ENCODE assay signal across 26 cellular contexts in the genomic region with DNA sequence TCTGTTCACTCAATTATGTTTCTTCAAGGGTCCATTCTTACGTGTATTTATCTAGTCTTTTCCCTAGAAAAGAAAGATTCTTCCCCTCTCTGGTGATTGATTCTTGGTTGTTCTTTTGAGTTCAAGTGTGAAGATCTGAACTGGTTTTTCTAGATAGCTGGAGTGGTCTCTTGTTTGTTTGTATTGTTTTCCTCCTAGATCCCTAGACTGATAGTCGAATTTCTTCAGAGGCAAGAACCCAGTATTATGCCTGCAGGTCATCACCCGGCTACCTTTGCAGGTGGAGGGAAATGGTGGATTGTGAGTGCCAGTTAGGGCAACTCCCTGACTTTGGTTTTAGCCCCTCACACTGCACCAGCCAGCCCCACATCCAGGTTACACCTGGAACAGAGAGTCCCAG. TPM values are rescaled to one million over a fixed set of nuclear protein-coding genes. Genes with fewer than 3 reads are reported as not detected.
A peak's percentile ranks its signal among the peaks of the same experiment; 100 is the strongest.
DNase-seq lines count a peak whose midpoint lies in the region; ATAC-seq and TF ChIP-seq lines count a peak whose summit lies in the region.
"Had no signal": no experiment of that assay in that cellular context is flagged by ENCODE, and none has a peak within 500 bp of the region (broad histone marks: within the 10 kb centered on the region; RNA-seq: fewer than 3 reads in every experiment).

No MANE protein-coding gene starts in this region.

- H3K4me1 Mint-ChIP-seq in MCF 10A (ENCODE audit: insufficient read depth, unreplicated experiment) (peaks cover 17% of the 10 kb centered on the region), naive B cell (peaks cover 22 to 33% (median 25%) of the 10 kb centered on the region in 3 donors), type B pancreatic cell (ENCODE audit: unreplicated experiment) (peaks cover 24% of the 10 kb centered on the region)

- peaks cover 8% of the 10 kb centered on the region for H3K9me3 Mint-ChIP-seq in MCF 10A (ENCODE audit: unreplicated experiment)
- H3K9me3 Mint-ChIP-seq in naive B cell, result peaks cover 6 to 28% (median 19%) of the 10 kb centered on the region in 7 donors
- H3K9me3 Mint-ChIP-seq in type B pancreatic cell, result peaks cover 20% of the 10 kb centered on the region

- intact Hi-C loops in mammary epithelial cell (cut with micrococcal nuclease), result no loop called here
- intact Hi-C loops in MCF 10A (cut with micrococcal nuclease), result no loop called here

- DNase-seq in mammary epithelial cell (no peak), MCF 10A (ENCODE audit: unreplicated experiment) (no peak), naive B cell (no peak), type B pancreatic cell (ENCODE audit: extremely low spot score, unreplicated experiment) (no peak), GOT3 (lab: John Stamatoyannopoulos, UW) (no peak)
- no peak for DNase-seq in activated CD4-positive, CD25-positive, alpha-beta regulatory T cell (lab: John Stamatoyannopoulos, UW)
- DNase-seq: activated CD8-positive, alpha-beta memory T cell treated with anti-CD3 and anti-CD28 coated beads, Interleukin-2, amount 50 U/mL, for 48 hours; activated CD8-positive, alpha-beta T cell treated with anti-CD3 and anti-CD28 coated beads for 36 hours; activated effector memory CD4-positive, alpha-beta T cell treated with Interleukin-2 at 50 U/mL for 16 hours; central memory CD4-positive, alpha-beta T cell; cortex of kidney; DND-41; effector memory CD8-positive, alpha-beta T cell; glutamatergic neuron; islet precursor cell; left lung; NCI-H1092; NCI-H1694; RPMI8226; stimulated activated naive CD4-positive, alpha-beta T cell treated with Interleukin-2 at 50 U/mL for 16 hours had no signal

- no peak for ATAC-seq in naive B cell (ENCODE audit: low read depth in 2 of 2)
- no peak for ATAC-seq in GM18511 (IDR thresholded peaks at IDR 0.05; ENCODE audit: unreplicated experiment)
- ATAC-seq: activated CD4-positive, CD25-positive, alpha-beta regulatory T cell treated with anti-CD3 and anti-CD28 coated beads, Interleukin-2, amount 50 U/mL, for 24 hours; activated CD8-positive, alpha-beta T cell treated with anti-CD3 and anti-CD28 coated beads for 36 hours; effector memory CD8-positive, alpha-beta T cell; left lung had no signal

- POLR2A ChIA-PET in MCF 10A (lab: Yijun Ruan, JAX), result no interaction called here

- BruUV-seq in mammary epithelial cell (replicated peaks; lab: Mats Ljungman, UMichigan) (no TSS peak), MCF 10A (replicated peaks; lab: Mats Ljungman, UMichigan) (no TSS peak)

- H3K4me3 Mint-ChIP-seq in MCF 10A (ENCODE audit: unreplicated experiment) (no peak overlapping the region), naive B cell (peak overlapping the region in 7 of 8 donors; percentile 7 to 87 (median 44)), type B pancreatic cell (peak overlapping the region; percentile 64)
- H3K4me3 Mint-ChIP-seq: activated CD8-positive, alpha-beta T cell treated with anti-CD3 and anti-CD28 coated beads for 36 hours; effector memory CD8-positive, alpha-beta T cell had no signal

- H3K36me3 Mint-ChIP-seq in MCF 10A (ENCODE audit: insufficient read depth, unreplicated experiment), result peaks cover 8% of the 10 kb centered on the region
- H3K36me3 Mint-ChIP-seq in naive B cell, result peaks cover 21 to 22% of the 10 kb centered on the region in 2 donors
- peaks cover 4% of the 10 kb centered on the region for H3K36me3 Mint-ChIP-seq in type B pancreatic cell

- no peaks in the 10 kb centered on the region for H3K27me3 Mint-ChIP-seq in MCF 10A (ENCODE audit: insufficient read depth, unreplicated experiment)
- H3K27me3 Mint-ChIP-seq in naive B cell, result peaks cover 0 to 25% (median 4%) of the 10 kb centered on the region in 3 donors
- H3K27me3 Mint-ChIP-seq in type B pancreatic cell, result peaks cover 5% of the 10 kb centered on the region
- H3K27me3 Mint-ChIP-seq: activated CD8-positive, alpha-beta T cell treated with anti-CD3 and anti-CD28 coated beads for 36 hours; effector memory CD8-positive, alpha-beta T cell had no signal

- H3K27ac Mint-ChIP-seq in MCF 10A (ENCODE audit: low read depth, unreplicated experiment) (no peak overlapping the region), naive B cell (no peak overlapping the region), type B pancreatic cell (peak overlapping the region; percentile 49)
- H3K27ac Mint-ChIP-seq: activated CD8-positive, alpha-beta T cell treated with anti-CD3 and anti-CD28 coated beads for 36 hours; effector memory CD8-positive, alpha-beta T cell had no signal

- in situ Hi-C loops in mammary epithelial cell (cut with MboI; ENCODE audit: low sequenced_read_pairs in 2 of 2), result no loop called here

- H2AFZ ChIP-seq in mammary epithelial cell (ENCODE audit: low read depth, low read length) (peak overlapping the region; percentile 23), SU-DHL-6 (ENCODE audit: low read depth, low read length, severe bottlenecking) (peak overlapping the region; percentile 50)

- no peak overlapping the region for H3K9ac ChIP-seq in mammary epithelial cell (ENCODE audit: insufficient read depth, low read length)
- no peak overlapping the region for H3K9ac ChIP-seq in SU-DHL-6 (ENCODE audit: low read length)
- H3K9ac ChIP-seq: BLaER1 had no signal

- no peaks in the 10 kb centered on the region for H3K9me2 ChIP-seq in SU-DHL-6 (replicated peaks; ENCODE audit: insufficient read depth, low read length)

- H3K4me2 ChIP-seq in mammary epithelial cell (ENCODE audit: insufficient read depth, low read depth, low read length) (no peak overlapping the region), SU-DHL-6 (ENCODE audit: low read depth, low read length, poor library complexity, severe bottlenecking) (no peak overlapping the region)
- H3K4me2 ChIP-seq: BLaER1 had no signal

- TF ChIP-seq CTCF in mammary epithelial cell (conservative IDR thresholded peaks at IDR 0.05 in 1 of 2, IDR thresholded peaks at IDR 0.05 in 1 of 2; ENCODE audit: extremely low read depth in 1 of 2, insufficient read depth in 1 of 2, low read depth in 1 of 2, low read length in 2 of 2) (no peak), MCF 10A (IDR thresholded peaks at IDR 0.05; ENCODE audit: unreplicated experiment) (no peak), SU-DHL-6 (IDR thresholded peaks at IDR 0.05; ENCODE audit: insufficient read depth, low read length, poor library complexity, severe bottlenecking) (no peak), type B pancreatic cell (conservative IDR thresholded peaks at IDR 0.05) (no peak)

- H3K36me3 ChIP-seq in mammary epithelial cell (ENCODE audit: insufficient read depth, low read length) (no peaks in the 10 kb centered on the region), SU-DHL-6 (ENCODE audit: low read length) (no peaks in the 10 kb centered on the region)
- H3K36me3 ChIP-seq: left lung had no signal

- H3K4me1 ChIP-seq in mammary epithelial cell (ENCODE audit: insufficient read depth, low read length), result peaks cover 16% of the 10 kb centered on the region

- WGBS in mammary epithelial cell (ENCODE audit: low coverage, missing lambda C conversion rate), result 75% methylated on average over 3 of the region's 3 CpGs

- no peaks in the 10 kb centered on the region for H3K27me3 ChIP-seq in mammary epithelial cell (ENCODE audit: insufficient read depth, low read length)
- no peaks in the 10 kb centered on the region for H3K27me3 ChIP-seq in SU-DHL-6 (ENCODE audit: low read length)
- H3K27me3 ChIP-seq: BLaER1, left lung, SJSA1 had no signal

- no peaks in the 10 kb centered on the region for H4K20me1 ChIP-seq in mammary epithelial cell (ENCODE audit: insufficient read depth, low read length)
- no peaks in the 10 kb centered on the region for H4K20me1 ChIP-seq in SU-DHL-6 (ENCODE audit: low read depth, low read length)
- H4K20me1 ChIP-seq: BLaER1 had no signal

- H3K9me3 ChIP-seq in mammary epithelial cell (replicated peaks; ENCODE audit: insufficient read depth, low read length) (peaks cover 20% of the 10 kb centered on the region), SU-DHL-6 (ENCODE audit: insufficient read depth, low read length) (peaks cover 19% of the 10 kb centered on the region; the same call in 1 of the 2 replicates)

- H3F3A ChIP-seq in SU-DHL-6 (ENCODE audit: insufficient read depth), result no peaks in the 10 kb centered on the region

- dilution Hi-C loops in mammary epithelial cell (cut with HindIII; ENCODE audit: low sequenced_read_pairs), result no loop called here

- H3K79me2 ChIP-seq in mammary epithelial cell (ENCODE audit: insufficient read depth, low read length) (peaks cover 27% of the 10 kb centered on the region), SU-DHL-6 (ENCODE audit: insufficient read depth, low read length) (peaks cover 25% of the 10 kb centered on the region)

- CTCF ChIA-PET in mammary epithelial cell (lab: Charles Lee; ENCODE audit: low non-redundant PET) (no interaction called here), MCF 10A (lab: Yijun Ruan, JAX) (interaction anchor here (0.6 to 1.5 kb wide), 4 partner anchors 23 to 1776 kb away, joined by 3 to 8 read pairs (median 3); no protein-coding TSS in a partner anchor)

- H3K4me3 ChIP-seq in mammary epithelial cell (replicated peaks in 1 of 3; ENCODE audit: insufficient read depth in 1 of 3, low read depth in 2 of 3, low read length in 3 of 3) (no peak overlapping the region), SU-DHL-6 (ENCODE audit: insufficient read depth, low read length, poor library complexity, severe bottlenecking) (no peak overlapping the region)
- H3K4me3 ChIP-seq: BLaER1, left lung, SJSA1, skin epidermis had no signal

- no peak overlapping the region for H3K27ac ChIP-seq in mammary epithelial cell (ENCODE audit: insufficient read depth, low read depth, low read length)
- no peak overlapping the region for H3K27ac ChIP-seq in SU-DHL-6 (ENCODE audit: low read depth, low read length)
- H3K27ac ChIP-seq: BLaER1, left lung, SJSA1 had no signal

RNA-seq across cellular contexts. Expression of a gene that starts 2.2 kb away (rescaled TPM):
- total RNA-seq in mammary epithelial cell (10 to 100 TPM; 76.5 to 89.7 TPM), MCF 10A (2022) (50.5 and 54.4 TPM in 2 replicates), type B pancreatic cell (ENCODE audit: low replicate concordance) (37.3 and 43.8 TPM in 2 replicates)
- polyA plus RNA-seq in mammary epithelial cell (109 TPM), naive B cell (ENCODE audit: low read depth in 6 of 6) (100 to 1,000 TPM in 5 of 6 donors, 10 to 100 TPM in 1; 86.6 to 125 (median 104) TPM)
- polyA minus RNA-seq in mammary epithelial cell, result 55.5 TPM
